1 cellular context compared by ENCODE assay signal in the genomic region with DNA sequence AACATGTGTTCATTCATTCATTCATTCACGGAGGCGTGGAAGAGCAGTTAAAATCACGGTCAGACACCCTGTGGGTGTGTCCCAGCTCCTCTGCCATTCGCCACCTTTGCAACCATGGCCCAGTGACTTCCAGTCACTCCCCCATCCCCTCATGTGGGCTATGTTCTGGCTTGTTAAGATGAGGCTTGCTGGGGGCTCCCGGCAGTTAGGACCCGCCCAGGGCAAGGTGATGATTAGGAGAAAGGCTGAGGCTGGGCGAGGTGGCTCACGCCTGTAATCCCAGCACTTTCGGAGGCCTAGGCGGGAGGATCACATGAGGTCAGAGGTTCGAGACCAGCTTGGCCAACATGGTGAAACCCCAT.
TF ChIP-seq lines count a peak whose summit lies in the region.

No MANE protein-coding gene starts in this region.

TF ChIP-seq in IMR-90, 13 proteins besides CTCF, POLR2A, EP300 and RAD21:
- no peak for TF ChIP-seq SMC3 (IDR thresholded peaks at IDR 0.05; ENCODE audit: low read depth, low read length)
- TF ChIP-seq MAZ (IDR thresholded peaks at IDR 0.05; ENCODE audit: borderline replicate concordance, low read depth, low read length) = no peak
- no peak for TF ChIP-seq RFX5 (IDR thresholded peaks at IDR 0.05; ENCODE audit: low read depth, low read length)
- TF ChIP-seq, protein P1, sequence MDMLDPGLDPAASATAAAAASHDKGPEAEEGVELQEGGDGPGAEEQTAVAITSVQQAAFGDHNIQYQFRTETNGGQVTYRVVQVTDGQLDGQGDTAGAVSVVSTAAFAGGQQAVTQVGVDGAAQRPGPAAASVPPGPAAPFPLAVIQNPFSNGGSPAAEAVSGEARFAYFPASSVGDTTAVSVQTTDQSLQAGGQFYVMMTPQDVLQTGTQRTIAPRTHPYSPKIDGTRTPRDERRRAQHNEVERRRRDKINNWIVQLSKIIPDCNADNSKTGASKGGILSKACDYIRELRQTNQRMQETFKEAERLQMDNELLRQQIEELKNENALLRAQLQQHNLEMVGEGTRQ (IDR thresholded peaks at IDR 0.05; ENCODE audit: low read depth, low read length) = no peak
- no peak for TF ChIP-seq MXI1 (IDR thresholded peaks at IDR 0.05; ENCODE audit: borderline replicate concordance, low read depth, low read length)
- TF ChIP-seq BHLHE40 (IDR thresholded peaks at IDR 0.05; ENCODE audit: low read depth, low read length) = no peak
- TF ChIP-seq MAFK (IDR thresholded peaks at IDR 0.05; ENCODE audit: low read depth, low read length) = no peak
- TF ChIP-seq CHD1 (IDR thresholded peaks at IDR 0.05; ENCODE audit: low read depth, low read length) = no peak
- no peak for TF ChIP-seq RCOR1 (IDR thresholded peaks at IDR 0.05; ENCODE audit: insufficient replicate concordance, low read length)
- no peak for TF ChIP-seq NFE2L2 (IDR thresholded peaks at IDR 0.05; ENCODE audit: low read depth, low read length)
